22 cellular contexts compared by ENCODE assay signal in genomic region chr9:91643474-91644102, GRCh38.
"Had no signal": no experiment of that assay in that cellular context is flagged by ENCODE, and none has a peak within 500 bp of the region (broad histone marks: within the 10 kb centered on the region; RNA-seq: fewer than 3 reads in every experiment).

No MANE protein-coding gene starts in this region.

- H3K4me1 Mint-ChIP-seq: activated CD4-positive, alpha-beta T cell treated with anti-CD3 and anti-CD28 coated beads for 36 hours; endodermal cell; neural progenitor cell had no signal

- H3K4me3 ChIP-seq: cardiac muscle cell, dorsolateral prefrontal cortex, left lung, neural progenitor cell, psoas muscle, right lobe of liver, smooth muscle cell, testis had no signal

- H3K4me3 Mint-ChIP-seq: activated CD4-positive, alpha-beta memory T cell treated with anti-CD3 and anti-CD28 coated beads for 36 hours; activated CD4-positive, alpha-beta T cell treated with anti-CD3 and anti-CD28 coated beads for 36 hours; activated CD8-positive, alpha-beta memory T cell treated with anti-CD3 and anti-CD28 coated beads, Interleukin-2, amount 10 ng/mL, durations not matched to agents 7 days and 5 days; activated naive CD8-positive, alpha-beta T cell; endodermal cell; naive B cell; neural progenitor cell; stimulated activated memory B cell treated with anti-CD40 and anti-IgM and Interleukin-4, amounts not matched to agents 10 μg/mL and 1 μg/mL and 100 μg/mL, for 72 hours; type B pancreatic cell had no signal

- H3K27me3 ChIP-seq: cardiac muscle cell, neural progenitor cell, right lobe of liver, testis had no signal

- H3K36me3 ChIP-seq: cardiac muscle cell, left lung, neural progenitor cell, right lobe of liver, WERI-Rb-1 had no signal

- H3K27ac Mint-ChIP-seq: activated CD4-positive, alpha-beta memory T cell treated with anti-CD3 and anti-CD28 coated beads for 36 hours; activated CD4-positive, alpha-beta T cell treated with anti-CD3 and anti-CD28 coated beads for 36 hours; activated CD8-positive, alpha-beta memory T cell treated with anti-CD3 and anti-CD28 coated beads, Interleukin-2, amount 10 ng/mL, durations not matched to agents 7 days and 5 days; activated naive CD8-positive, alpha-beta T cell; endodermal cell; naive B cell; neural progenitor cell; stimulated activated memory B cell treated with anti-CD40 and anti-IgM and Interleukin-4, amounts not matched to agents 10 μg/mL and 1 μg/mL and 100 μg/mL, for 72 hours had no signal

- ATAC-seq: activated CD4-positive, alpha-beta T cell treated with anti-CD3 and anti-CD28 coated beads for 36 hours; activated CD8-positive, alpha-beta memory T cell treated with anti-CD3 and anti-CD28 coated beads, Interleukin-2, amount 10 ng/mL, durations not matched to agents 7 days and 5 days; left lung; psoas muscle; right lobe of liver; stimulated activated memory B cell treated with anti-CD40 and anti-IgM and Interleukin-4, amounts not matched to agents 10 μg/mL and 1 μg/mL and 100 μg/mL, for 72 hours had no signal

- H3K36me3 Mint-ChIP-seq: activated CD4-positive, alpha-beta memory T cell treated with anti-CD3 and anti-CD28 coated beads for 36 hours; activated CD8-positive, alpha-beta memory T cell treated with anti-CD3 and anti-CD28 coated beads, Interleukin-2, amount 10 ng/mL, durations not matched to agents 7 days and 5 days; activated naive CD8-positive, alpha-beta T cell; neural progenitor cell had no signal

- H3K9me3 ChIP-seq: testis had no signal

- DNase-seq: activated CD4-positive, alpha-beta memory T cell treated with anti-CD3 and anti-CD28 coated beads for 36 hours; activated CD4-positive, alpha-beta T cell treated with anti-CD3 and anti-CD28 coated beads for 36 hours; activated CD8-positive, alpha-beta memory T cell treated with anti-CD3 and anti-CD28 coated beads, Interleukin-2, amount 10 ng/mL, durations not matched to agents 7 days and 5 days; amniotic stem cell; dorsolateral prefrontal cortex; endodermal cell; kidney; naive B cell; psoas muscle; right lobe of liver; stimulated activated CD4-positive, alpha-beta T cell treated with anti-CD3 and anti-CD28 coated beads, Interleukin-4, amount 100 ng/mL, for 24 hours; T-helper 2 cell; testis; WERI-Rb-1 had no signal

- H3K27ac ChIP-seq: cardiac muscle cell, dorsolateral prefrontal cortex, epithelial cell of prostate, left lung, neural progenitor cell, psoas muscle, right lobe of liver, testis, WERI-Rb-1 had no signal

- H3K9ac ChIP-seq: neural progenitor cell had no signal

- H3K4me1 ChIP-seq: left lung, psoas muscle, right lobe of liver, testis had no signal
